Comparison of ENCODE assay signal across 1 cellular context in the genomic region with DNA sequence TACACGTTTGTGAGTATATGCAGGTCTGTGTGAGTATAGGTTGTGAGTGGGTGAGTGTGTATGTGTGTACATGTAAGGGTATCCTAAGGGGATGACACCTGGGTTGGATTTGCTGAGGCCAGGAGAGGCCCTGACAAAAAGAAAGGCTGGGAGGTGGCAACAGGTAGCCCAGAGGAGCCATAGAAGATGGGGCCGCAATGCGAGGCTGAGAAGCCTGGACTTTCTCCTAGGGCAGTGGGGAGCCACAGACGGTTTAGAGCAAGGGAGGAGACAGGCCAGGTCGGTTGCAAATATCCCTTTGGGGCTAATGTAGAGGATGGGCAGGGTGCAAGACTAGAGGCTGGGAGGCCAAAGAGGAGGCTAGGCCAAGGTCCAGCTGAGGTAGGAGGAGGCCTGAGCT.
TF ChIP-seq lines count a peak whose summit lies in the region.

No MANE protein-coding gene starts in this region.

TF ChIP-seq in HepG2, 621 proteins besides CTCF, POLR2A, EP300 and RAD21:
- TF ChIP-seq ZNF619 (CRISPR knock-in tag; IDR thresholded peaks at IDR 0.05) (no peak), MED8 (CRISPR knock-in tag; IDR thresholded peaks at IDR 0.05; ENCODE audit: insufficient replicate concordance) (no peak), ZNF263 (CRISPR knock-in tag; IDR thresholded peaks at IDR 0.05) (0 out of 2 replicates have a peak, but pooled peaks have one; percentile 27), AKAP8 (CRISPR knock-in tag; IDR thresholded peaks at IDR 0.05) (no peak), SIX1 (CRISPR knock-in tag; IDR thresholded peaks at IDR 0.05; ENCODE audit: borderline replicate concordance) (no peak), GABPA (IDR thresholded peaks at IDR 0.05; ENCODE audit: low read depth, low read length) (no peak), GABPA (CRISPR knock-in tag; IDR thresholded peaks at IDR 0.05; ENCODE audit: low read depth) (no peak)
- TF ChIP-seq, protein P1, sequence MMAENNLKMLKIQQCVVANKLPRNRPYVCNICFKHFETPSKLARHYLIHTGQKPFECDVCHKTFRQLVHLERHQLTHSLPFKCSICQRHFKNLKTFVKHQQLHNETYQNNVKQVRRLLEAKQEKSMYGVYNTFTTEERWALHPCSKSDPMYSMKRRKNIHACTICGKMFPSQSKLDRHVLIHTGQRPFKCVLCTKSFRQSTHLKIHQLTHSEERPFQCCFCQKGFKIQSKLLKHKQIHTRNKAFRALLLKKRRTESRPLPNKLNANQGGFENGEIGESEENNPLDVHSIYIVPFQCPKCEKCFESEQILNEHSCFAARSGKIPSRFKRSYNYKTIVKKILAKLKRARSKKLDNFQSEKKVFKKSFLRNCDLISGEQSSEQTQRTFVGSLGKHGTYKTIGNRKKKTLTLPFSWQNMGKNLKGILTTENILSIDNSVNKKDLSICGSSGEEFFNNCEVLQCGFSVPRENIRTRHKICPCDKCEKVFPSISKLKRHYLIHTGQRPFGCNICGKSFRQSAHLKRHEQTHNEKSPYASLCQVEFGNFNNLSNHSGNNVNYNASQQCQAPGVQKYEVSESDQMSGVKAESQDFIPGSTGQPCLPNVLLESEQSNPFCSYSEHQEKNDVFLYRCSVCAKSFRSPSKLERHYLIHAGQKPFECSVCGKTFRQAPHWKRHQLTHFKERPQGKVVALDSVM (CRISPR knock-in tag; IDR thresholded peaks at IDR 0.05) = peak; percentile 48; the same call in 1 of the 2 replicates
